Comparison of ENCODE assay signal across 11 cellular contexts in the genomic region with DNA sequence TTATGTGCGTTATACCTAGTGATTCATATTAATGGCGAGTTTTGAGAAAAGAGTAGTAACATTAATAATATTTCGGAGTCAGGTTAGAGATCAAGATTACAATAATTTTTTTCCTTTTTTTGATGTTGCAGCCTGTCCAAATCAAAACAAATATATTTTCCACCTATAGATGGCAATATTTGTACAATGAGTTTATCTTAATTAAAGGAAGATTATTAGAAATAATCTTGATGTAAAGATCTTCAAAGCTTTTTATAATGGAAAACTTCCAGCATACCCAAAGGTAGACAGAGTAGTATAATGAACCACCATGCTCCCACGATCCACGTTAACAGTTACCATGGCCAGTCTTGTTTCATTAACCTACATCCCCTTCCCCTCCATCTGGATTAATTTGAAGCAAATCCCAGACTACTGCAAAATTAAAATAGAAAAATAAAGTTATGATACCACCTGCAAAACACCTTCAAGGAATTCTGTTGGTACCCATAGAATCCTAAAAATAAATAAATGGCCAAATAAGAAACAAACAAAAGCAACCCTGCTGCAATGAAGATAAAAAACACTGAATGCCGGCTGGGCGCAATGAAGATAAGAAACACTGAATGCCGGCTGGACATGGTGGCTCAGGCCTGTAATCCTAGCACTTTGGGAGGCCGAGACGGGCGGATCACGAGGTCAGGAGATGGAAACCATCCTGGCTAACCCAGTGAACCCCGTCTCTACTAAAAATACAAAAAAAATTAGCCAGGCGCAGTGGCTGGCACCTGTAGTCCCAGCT. TPM values are rescaled to one million over a fixed set of nuclear protein-coding genes. Genes with fewer than 3 reads are reported as not detected.
DNase-seq lines count a peak whose midpoint lies in the region; ATAC-seq and TF ChIP-seq lines count a peak whose summit lies in the region.
"Had no signal": no experiment of that assay in that cellular context is flagged by ENCODE, and none has a peak within 500 bp of the region (broad histone marks: within the 10 kb centered on the region; RNA-seq: fewer than 3 reads in every experiment).

No MANE protein-coding gene starts in this region.

- 0 out of 3 replicates have a peak, but pooled peaks have one; percentile 20 for ATAC-seq in SK-N-SH treated with all-trans-retinoic acid at 6 μM for 48 hours
- ATAC-seq: effector memory CD8-positive, alpha-beta T cell had no signal

- no peaks in the 10 kb centered on the region for H4K20me1 ChIP-seq in KMS-11 (ENCODE audit: insufficient read depth)

- H3K9ac ChIP-seq in KMS-11: no peak overlapping the region

- H3K27ac Mint-ChIP-seq in Calu3 (ENCODE audit: unreplicated experiment): no peak overlapping the region
- H3K27ac Mint-ChIP-seq in mesothelial cell of epicardium: no peak overlapping the region
- no peak overlapping the region for H3K27ac Mint-ChIP-seq in CD8-positive, alpha-beta memory T cell
- H3K27ac Mint-ChIP-seq: effector memory CD8-positive, alpha-beta T cell had no signal

- H3K36me3 Mint-ChIP-seq in Calu3 (ENCODE audit: insufficient read depth, unreplicated experiment): no peaks in the 10 kb centered on the region
- no peaks in the 10 kb centered on the region for H3K36me3 Mint-ChIP-seq in mesothelial cell of epicardium
- H3K36me3 Mint-ChIP-seq in CD8-positive, alpha-beta memory T cell: no peaks in the 10 kb centered on the region

- CTCF ChIA-PET in Calu3 (lab: Charles Lee): interaction anchor here (0.6 to 1.8 kb wide), 2 partner anchors 141 to 142 kb away, joined by 3 to 7 read pairs; no protein-coding TSS in a partner anchor
- CTCF ChIA-PET in CD8-positive, alpha-beta memory T cell (lab: Charles Lee): no interaction called here

- peaks cover 24% of the 10 kb centered on the region for H3K4me1 ChIP-seq in KMS-11 (ENCODE audit: low read depth, poor library complexity, severe bottlenecking)
- H3K4me1 ChIP-seq in CD8-positive, alpha-beta memory T cell (ENCODE audit: insufficient read depth, low read length): no peaks in the 10 kb centered on the region

- H3K4me2 ChIP-seq in KMS-11: no peak overlapping the region

- H3K4me1 Mint-ChIP-seq in Calu3 (ENCODE audit: low read depth, unreplicated experiment): no peaks in the 10 kb centered on the region
- H3K4me1 Mint-ChIP-seq in mesothelial cell of epicardium: no peaks in the 10 kb centered on the region
- H3K4me1 Mint-ChIP-seq in CD8-positive, alpha-beta memory T cell: no peaks in the 10 kb centered on the region

- H3K27ac ChIP-seq in KMS-11 (no peak overlapping the region), substantia nigra (ENCODE audit: low read depth, low read length, poor library complexity, severe bottlenecking) (no peak overlapping the region)
- no peak overlapping the region for H3K27ac ChIP-seq in CD8-positive, alpha-beta memory T cell (ENCODE audit: low read depth, low read length)

- no peaks in the 10 kb centered on the region for H3K27me3 ChIP-seq in KMS-11 (ENCODE audit: insufficient read depth, low read depth)
- H3K27me3 ChIP-seq in CD8-positive, alpha-beta memory T cell (ENCODE audit: insufficient read depth, low read length, poor library complexity, severe bottlenecking): no peaks in the 10 kb centered on the region

- TF ChIP-seq CTCF in Calu3 (IDR thresholded peaks at IDR 0.05; ENCODE audit: unreplicated experiment) (peak; percentile 14), KMS-11 (conservative IDR thresholded peaks at IDR 0.05; ENCODE audit: low read depth, low read length) (peak; percentile 43; the same call in 1 of the 2 replicates), mesothelial cell of epicardium (IDR thresholded peaks at IDR 0.05; ENCODE audit: unreplicated experiment) (peak; percentile 41)

- peaks cover 74% of the 10 kb centered on the region for H3K27me3 Mint-ChIP-seq in Calu3 (ENCODE audit: unreplicated experiment)
- peaks cover 40% of the 10 kb centered on the region for H3K27me3 Mint-ChIP-seq in mesothelial cell of epicardium (ENCODE audit: low read depth)
- peaks cover 12 to 69% of the 10 kb centered on the region in 2 donors for H3K27me3 Mint-ChIP-seq in CD8-positive, alpha-beta memory T cell

- no peaks in the 10 kb centered on the region for H3K9me3 ChIP-seq in CD8-positive, alpha-beta memory T cell (ENCODE audit: low read length)

- no peaks in the 10 kb centered on the region for H3K36me3 ChIP-seq in KMS-11 (ENCODE audit: insufficient read depth)
- H3K36me3 ChIP-seq in CD8-positive, alpha-beta memory T cell (ENCODE audit: insufficient read depth, low read length): no peaks in the 10 kb centered on the region

- intact Hi-C loops in Calu3 (cut with micrococcal nuclease; ENCODE audit: unreplicated experiment): loop anchor here (10.0 kb wide), 1 partner anchor 409 kb away; no protein-coding TSS in a partner anchor

- POLR2A ChIA-PET in CD8-positive, alpha-beta memory T cell (lab: Charles Lee): no interaction called here

- H3K4me3 ChIP-seq in KMS-11 (IDR thresholded peaks at IDR 0.05; ENCODE audit: insufficient read depth, low read depth, low read length): no peak overlapping the region
- H3K4me3 ChIP-seq in CD8-positive, alpha-beta memory T cell (ENCODE audit: low read length): no peak overlapping the region

- H2AFZ ChIP-seq in KMS-11 (ENCODE audit: low read depth): no peak overlapping the region

- no TSS peak for BruUV-seq in Calu3 (replicated peaks; lab: Mats Ljungman, UMichigan)

- H3K9me3 Mint-ChIP-seq in Calu3 (ENCODE audit: low read depth, unreplicated experiment): no peaks in the 10 kb centered on the region
- H3K9me3 Mint-ChIP-seq in mesothelial cell of epicardium: no peaks in the 10 kb centered on the region
- no peaks in the 10 kb centered on the region for H3K9me3 Mint-ChIP-seq in CD8-positive, alpha-beta memory T cell
- H3K9me3 Mint-ChIP-seq: effector memory CD8-positive, alpha-beta T cell had no signal

- H3K79me2 ChIP-seq in KMS-11 (ENCODE audit: insufficient read depth, low read depth): no peaks in the 10 kb centered on the region

- H3K4me3 Mint-ChIP-seq in Calu3 (ENCODE audit: low read depth, unreplicated experiment) (no peak overlapping the region), mesothelial cell of epicardium (no peak overlapping the region)
- no peak overlapping the region for H3K4me3 Mint-ChIP-seq in CD8-positive, alpha-beta memory T cell
- H3K4me3 Mint-ChIP-seq: effector memory CD8-positive, alpha-beta T cell had no signal

- no peak for DNase-seq in Calu3
- DNase-seq in mesothelial cell of epicardium (ENCODE audit: low spot score in 2 of 2, unreplicated experiment in 2 of 2): no peak
- DNase-seq in substantia nigra (lab: John Stamatoyannopoulos, UW): no peak
- no peak for DNase-seq in CD8-positive, alpha-beta memory T cell
- DNase-seq in activated naive CD4-positive, alpha-beta T cell (lab: John Stamatoyannopoulos, UW): no peak
- DNase-seq: activated CD4-positive, alpha-beta T cell treated with anti-CD3 and anti-CD28 coated beads for 4 hours; effector memory CD8-positive, alpha-beta T cell; RPMI8226 had no signal

TF ChIP-seq in SK-N-SH treated with all-trans-retinoic acid at 6 μM for 48 hours, 23 proteins besides CTCF, POLR2A, EP300 and RAD21:
- TF ChIP-seq, protein P1, sequence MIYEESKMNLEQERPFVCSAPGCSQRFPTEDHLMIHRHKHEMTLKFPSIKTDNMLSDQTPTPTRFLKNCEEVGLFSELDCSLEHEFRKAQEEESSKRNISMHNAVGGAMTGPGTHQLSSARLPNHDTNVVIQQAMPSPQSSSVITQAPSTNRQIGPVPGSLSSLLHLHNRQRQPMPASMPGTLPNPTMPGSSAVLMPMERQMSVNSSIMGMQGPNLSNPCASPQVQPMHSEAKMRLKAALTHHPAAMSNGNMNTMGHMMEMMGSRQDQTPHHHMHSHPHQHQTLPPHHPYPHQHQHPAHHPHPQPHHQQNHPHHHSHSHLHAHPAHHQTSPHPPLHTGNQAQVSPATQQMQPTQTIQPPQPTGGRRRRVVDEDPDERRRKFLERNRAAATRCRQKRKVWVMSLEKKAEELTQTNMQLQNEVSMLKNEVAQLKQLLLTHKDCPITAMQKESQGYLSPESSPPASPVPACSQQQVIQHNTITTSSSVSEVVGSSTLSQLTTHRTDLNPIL (CRISPR knock-in tag; IDR thresholded peaks at IDR 0.05; ENCODE audit: low read depth): no peak
- TF ChIP-seq PPARA (CRISPR knock-in tag; IDR thresholded peaks at IDR 0.05; ENCODE audit: borderline replicate concordance): no peak

RNA-seq across cellular contexts. Expression of a gene that starts 46.5 kb away (rescaled TPM):
- total RNA-seq in Calu3 (2022): 11.9 and 13.6 TPM in 2 replicates
- 5.0 to 6.0 TPM (median 5.5 TPM) in 3 replicates for total RNA-seq in mesothelial cell of epicardium
- total RNA-seq in CD8-positive, alpha-beta memory T cell: 10 to 100 TPM; 25.3 to 26.5 TPM
- polyA plus RNA-seq in CD8-positive, alpha-beta memory T cell: 2.0 TPM

RNA-seq across cellular contexts. Expression of a gene that starts 50.9 kb away (rescaled TPM):
- not detected in 2 replicates for total RNA-seq in Calu3 (2022)
- total RNA-seq in mesothelial cell of epicardium: not detected in 3 replicates
- not detected for total RNA-seq in CD8-positive, alpha-beta memory T cell
- polyA plus RNA-seq in CD8-positive, alpha-beta memory T cell: not detected
- total RNA-seq: ureter had no signal
